ENCODE assay signal across 21 cellular contexts in the genomic region with DNA sequence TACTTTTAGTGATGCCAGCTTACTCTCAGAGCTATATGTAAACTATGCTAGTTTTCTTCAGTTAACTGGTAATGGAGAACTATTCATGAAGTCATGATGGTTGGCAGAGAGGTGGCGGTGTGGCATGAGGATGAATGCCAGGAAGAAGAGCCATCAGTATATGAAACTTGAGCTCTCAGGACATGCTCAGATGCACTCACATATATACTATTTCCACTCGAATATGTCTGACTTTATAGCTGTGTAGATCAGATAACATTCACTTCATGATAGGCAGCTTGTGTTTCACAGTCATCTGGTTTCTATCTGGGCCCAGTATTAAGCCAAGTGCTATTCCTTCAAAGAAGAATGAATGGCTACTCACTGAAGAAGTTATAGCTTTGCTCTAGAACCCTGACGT. TPM values are rescaled to one million over a fixed set of nuclear protein-coding genes. Genes with fewer than 3 reads are reported as not detected.
DNase-seq lines count a peak whose midpoint lies in the region; FAIRE-seq and TF ChIP-seq lines count a peak whose summit lies in the region.
"Had no signal": no experiment of that assay in that cellular context is flagged by ENCODE, and none has a peak within 500 bp of the region (broad histone marks: within the 10 kb centered on the region; RNA-seq: fewer than 3 reads in every experiment).

No MANE protein-coding gene starts in this region.

- H3K27ac ChIP-seq in kidney (ENCODE audit: low read depth in 2 of 2, low read length in 2 of 2) (no peak overlapping the region), Peyer's patch (no peak overlapping the region)
- H3K27ac ChIP-seq: breast epithelium, dorsolateral prefrontal cortex, hepatocyte, SJSA1, testis had no signal

- no peak overlapping the region for H3K9ac ChIP-seq in kidney (ENCODE audit: low read length in 2 of 2)

- intact Hi-C loops in kidney (cut with DNase I): no loop called here

- H3K4me1 ChIP-seq in kidney (ENCODE audit: control insufficient read depth in 1 of 2, insufficient read depth in 1 of 2, low read depth in 1 of 2, low read length in 2 of 2): no peaks in the 10 kb centered on the region
- H3K4me1 ChIP-seq in Peyer's patch: no peaks in the 10 kb centered on the region
- H3K4me1 ChIP-seq: breast epithelium, SJSA1, testis had no signal

- FAIRE-seq in HTR-8/SVneo (lab: Jason Lieb, UNC): no peak
- no peak for FAIRE-seq in kidney (lab: Jason Lieb, UNC)

- peak; percentile 48 for DNase-seq in DMS 273 (lab: John Stamatoyannopoulos, UW; ENCODE audit: unreplicated experiment)
- peak; percentile 17 for DNase-seq in HTR-8/SVneo (ENCODE audit: insufficient read length, low spot score)
- peak; percentile 37 for DNase-seq in NCI-H69 (lab: John Stamatoyannopoulos, UW)
- DNase-seq in foreskin fibroblast: peak; percentile 41 to 69
- no peak for DNase-seq in NCI-H2227 (lab: John Stamatoyannopoulos, UW; ENCODE audit: unreplicated experiment)
- DNase-seq in kidney: no peak
- no peak for DNase-seq in Peyer's patch
- no peak for DNase-seq in midbrain (lab: John Stamatoyannopoulos, UW)
- DNase-seq: activated CD4-positive, alpha-beta T cell treated with anti-CD3 and anti-CD28 coated beads, Interleukin-2, amount 10 ng/mL, durations not matched to agents 24 days and 14 days; activated naive CD8-positive, alpha-beta T cell treated with anti-CD3 and anti-CD28 coated beads, Interleukin-2, amount 10 ng/mL, durations not matched to agents 7 days and 5 days; activated T-cell treated with anti-CD3 and anti-CD28 coated beads for 4 hours; DMS79 treated with DMSO at 0.1 percent for 48 hours; dorsolateral prefrontal cortex; kidney glomerular epithelial cell; NCI-H345; nucleus accumbens; stimulated activated CD4-positive, alpha-beta T cell treated with anti-CD3 and anti-CD28 coated beads, Interleukin-2, amount 100 ng/mL, for 24 hours; testis had no signal

- H3K9me3 ChIP-seq in kidney (ENCODE audit: control insufficient read depth in 1 of 2, low read length in 2 of 2): peaks cover 0 to 7% of the 10 kb centered on the region in 2 donors
- no peaks in the 10 kb centered on the region for H3K9me3 ChIP-seq in Peyer's patch
- H3K9me3 ChIP-seq: breast epithelium, SJSA1, testis had no signal

- H3K27me3 ChIP-seq in Peyer's patch: no peaks in the 10 kb centered on the region
- H3K27me3 ChIP-seq: breast epithelium, dorsolateral prefrontal cortex, hepatocyte, SJSA1, testis had no signal

- H3K4me3 ChIP-seq in foreskin fibroblast (ENCODE audit: low read depth in 1 of 2, low read length in 2 of 2) (no peak overlapping the region), kidney (ENCODE audit: low read length in 2 of 2) (no peak overlapping the region), Peyer's patch (no peak overlapping the region)
- H3K4me3 ChIP-seq: breast epithelium, dorsolateral prefrontal cortex, hepatocyte, SJSA1, testis had no signal

- H3K36me3 ChIP-seq in kidney (ENCODE audit: control insufficient read depth in 1 of 2, insufficient read depth in 2 of 2, low read length in 2 of 2): no peaks in the 10 kb centered on the region
- no peaks in the 10 kb centered on the region for H3K36me3 ChIP-seq in Peyer's patch
- H3K36me3 ChIP-seq: breast epithelium, SJSA1 had no signal

- TF ChIP-seq POLR2A in Peyer's patch (IDR thresholded peaks at IDR 0.05): no peak

- TF ChIP-seq CTCF in foreskin fibroblast (IDR thresholded peaks at IDR 0.05; ENCODE audit: low read depth, low read length) (no peak), kidney (IDR thresholded peaks at IDR 0.05; ENCODE audit: borderline replicate concordance, extremely low read depth, insufficient read depth) (no peak), Peyer's patch (IDR thresholded peaks at IDR 0.05) (no peak)

RNA-seq across cellular contexts. Expression of a gene that starts 46.2 kb away (rescaled TPM):
- total RNA-seq in kidney: 12.9 TPM
- 0.84 TPM for polyA plus RNA-seq in kidney (ENCODE audit: insufficient read depth, low read depth, low replicate concordance)
- 10 to 100 TPM in 1 of 4 donors, 1 to 10 TPM in 3; 3.2 to 22.3 (median 7.5) TPM for total RNA-seq in Peyer's patch

Comparison
In these comparisons a context has a peak if more than half of its experiments do, and no peak if none do; other contexts are left out.
1. DNase-seq: peak in DMS 273 (single experiment), HTR-8/SVneo (single experiment), NCI-H69 (single experiment) and foreskin fibroblast (2 of 2); none in NCI-H2227 (single experiment), kidney (single experiment), Peyer's patch (0 of 3) and midbrain (single experiment).